ENCODE assay signal across 17 cellular contexts in genomic region chr4:93670434-93670833, GRCh38.
DNase-seq lines count a peak whose midpoint lies in the region; ATAC-seq, FAIRE-seq and TF ChIP-seq lines count a peak whose summit lies in the region.
"Had no signal": no experiment of that assay in that cellular context is flagged by ENCODE, and none has a peak within 500 bp of the region (broad histone marks: within the 10 kb centered on the region; RNA-seq: fewer than 3 reads in every experiment).

No MANE protein-coding gene starts in this region.

- H3T11ph ChIP-seq in H9 (ENCODE audit: low read length): no peak overlapping the region

- CTCF ChIA-PET in H1 (lab: Charles Lee; ENCODE audit: partially characterized antibody): interaction anchor here (1.3 to 1.4 kb wide), 2 partner anchors 9 to 14 kb away, joined by 3 to 6 read pairs; no protein-coding TSS in a partner anchor

- H3K4me2 ChIP-seq in GM23338: no peak overlapping the region
- H3K4me2 ChIP-seq in H9 (ENCODE audit: insufficient read depth, insufficient read length, low read length): no peak overlapping the region
- H3K4me2 ChIP-seq in H1 (ENCODE audit: insufficient read depth in 1 of 2, low read depth in 2 of 2, low read length in 2 of 2): no peak overlapping the region
- H3K4me2 ChIP-seq: BLaER1 had no signal

- H2BK5ac ChIP-seq in H9 (ENCODE audit: insufficient read length, low read length) (no peak overlapping the region), H1 (ENCODE audit: low read depth, low read length) (no peak overlapping the region)

- no peak overlapping the region for H2BK20ac ChIP-seq in H9 (ENCODE audit: low read depth, low read length, poor library complexity, severe bottlenecking)
- H2BK20ac ChIP-seq in H1 (ENCODE audit: low read length): no peak overlapping the region

- H4K20me1 ChIP-seq in GM23338 (replicated peaks; ENCODE audit: insufficient read depth) (no peaks in the 10 kb centered on the region), H9 (ENCODE audit: control insufficient read depth, insufficient read depth, insufficient read length) (no peaks in the 10 kb centered on the region), H1 (replicated peaks in 1 of 2; ENCODE audit: control insufficient read depth in 1 of 2, insufficient read depth in 2 of 2, low read length in 2 of 2) (no peaks in the 10 kb centered on the region)
- H4K20me1 ChIP-seq: BLaER1 had no signal

- H3K9me2 ChIP-seq in GM23338 (ENCODE audit: insufficient read depth): no peaks in the 10 kb centered on the region

- no peak for FAIRE-seq in H1 (lab: Jason Lieb, UNC)
- FAIRE-seq: G401.6, GM12892 had no signal

- H3K27ac ChIP-seq in GM23338 (ENCODE audit: low read depth): no peak overlapping the region
- H3K27ac ChIP-seq in H9 (ENCODE audit: insufficient read length, low read depth, low read length): no peak overlapping the region
- H3K27ac ChIP-seq in H1 (ENCODE audit: low read depth, low read length): no peak overlapping the region
- no peak overlapping the region for H3K27ac ChIP-seq in Peyer's patch
- H3K27ac ChIP-seq: BLaER1, C4-2B had no signal

- TF ChIP-seq POLR2A in H1 (IDR thresholded peaks at IDR 0.05; ENCODE audit: control extremely low read depth in 1 of 2, low read depth in 2 of 2, low read length in 2 of 2) (no peak), Peyer's patch (IDR thresholded peaks at IDR 0.05) (no peak)

- H3K4me1 Mint-ChIP-seq in GM23338 (no peaks in the 10 kb centered on the region), H9 (no peaks in the 10 kb centered on the region), progenitor cell of endocrine pancreas (ENCODE audit: low read depth) (no peaks in the 10 kb centered on the region), mesothelial cell of epicardium (no peaks in the 10 kb centered on the region)
- H3K4me1 Mint-ChIP-seq: CD4-positive, CD25-positive, alpha-beta regulatory T cell had no signal

- H2BK120ac ChIP-seq in H9 (ENCODE audit: low read depth, low read length, poor library complexity, severe bottlenecking): no peak overlapping the region
- no peak overlapping the region for H2BK120ac ChIP-seq in H1 (replicated peaks; ENCODE audit: low read depth, low read length)

- peak; percentile 79 for ATAC-seq in GM23338
- ATAC-seq: CD8-positive, alpha-beta T cell had no signal

- H3K27me3 Mint-ChIP-seq in GM23338 (ENCODE audit: insufficient read depth, low read depth, poor library complexity): no peaks in the 10 kb centered on the region
- H3K27me3 Mint-ChIP-seq in H9 (ENCODE audit: low read depth): no peaks in the 10 kb centered on the region
- no peaks in the 10 kb centered on the region for H3K27me3 Mint-ChIP-seq in progenitor cell of endocrine pancreas
- H3K27me3 Mint-ChIP-seq in mesothelial cell of epicardium (ENCODE audit: low read depth): no peaks in the 10 kb centered on the region
- H3K27me3 Mint-ChIP-seq: CD4-positive, CD25-positive, alpha-beta regulatory T cell had no signal

- H2AK5ac ChIP-seq in H9 (ENCODE audit: insufficient read length, low read length): no peak overlapping the region
- H2AK5ac ChIP-seq in H1 (ENCODE audit: low read depth, low read length): no peak overlapping the region

- H3K27me3 ChIP-seq in GM23338 (ENCODE audit: insufficient read depth) (no peaks in the 10 kb centered on the region), H9 (ENCODE audit: insufficient read depth, low read length) (no peaks in the 10 kb centered on the region), H1 (replicated peaks in 1 of 4; ENCODE audit: control insufficient read depth in 3 of 4, extremely low read depth in 1 of 4, insufficient read depth in 3 of 4, low read length in 3 of 4) (no peaks in the 10 kb centered on the region), Peyer's patch (no peaks in the 10 kb centered on the region)
- H3K27me3 ChIP-seq: BLaER1 had no signal

- no peak overlapping the region for H3K9ac ChIP-seq in H9 (ENCODE audit: extremely low read depth, insufficient read length, low read length)
- no peak overlapping the region for H3K9ac ChIP-seq in H1 (replicated peaks in 1 of 4; ENCODE audit: extremely low read depth in 1 of 4, low read depth in 3 of 4, low read length in 3 of 4)
- H3K9ac ChIP-seq: BLaER1 had no signal

- no peaks in the 10 kb centered on the region for H3K79me2 ChIP-seq in GM23338 (replicated peaks; ENCODE audit: insufficient read depth)
- no peaks in the 10 kb centered on the region for H3K79me2 ChIP-seq in H9 (ENCODE audit: insufficient read depth, low read length)
- H3K79me2 ChIP-seq in H1 (ENCODE audit: control insufficient read depth in 1 of 2, insufficient read depth in 2 of 2, low read length in 2 of 2): no peaks in the 10 kb centered on the region

- peak; percentile 39 to 45; a peak in 2 of 4 replicates for TF ChIP-seq RAD21 in H1 (IDR thresholded peaks at IDR 0.05 in 1 of 2, conservative IDR thresholded peaks at IDR 0.05 in 1 of 2; ENCODE audit: low read depth in 2 of 2, low read length in 2 of 2)

- H2BK15ac ChIP-seq in H9 (ENCODE audit: low read depth, low read length): no peak overlapping the region
- no peak overlapping the region for H2BK15ac ChIP-seq in H1 (ENCODE audit: low read length)

- no peak overlapping the region for H3K56ac ChIP-seq in H9 (ENCODE audit: insufficient read length, low read depth, low read length)
- no peak overlapping the region for H3K56ac ChIP-seq in H1 (replicated peaks; ENCODE audit: insufficient read length, low read depth, low read length)

- peaks cover 2% of the 10 kb centered on the region; the same call in 2 of the 3 replicates for H3K9me3 Mint-ChIP-seq in GM23338
- no peaks in the 10 kb centered on the region for H3K9me3 Mint-ChIP-seq in H9
- H3K9me3 Mint-ChIP-seq in progenitor cell of endocrine pancreas (ENCODE audit: low read depth): no peaks in the 10 kb centered on the region
- H3K9me3 Mint-ChIP-seq in mesothelial cell of epicardium: no peaks in the 10 kb centered on the region
- H3K9me3 Mint-ChIP-seq: CD8-positive, alpha-beta T cell had no signal

- H3K9me3 ChIP-seq in H9 (ENCODE audit: control insufficient read depth, low read depth, low read length): no peaks in the 10 kb centered on the region
- H3K9me3 ChIP-seq in H1 (ENCODE audit: insufficient read depth in 2 of 2, low read depth in 1 of 2, low read length in 1 of 2): no peaks in the 10 kb centered on the region
- H3K9me3 ChIP-seq in Peyer's patch: no peaks in the 10 kb centered on the region
- H3K9me3 ChIP-seq: BLaER1, Caco-2 had no signal

- H3K36me3 ChIP-seq in GM23338 (ENCODE audit: insufficient read depth): 0 out of 2 replicates have a peak, but pooled peaks cover 5% of the 10 kb centered on the region
- 0 out of 8 replicates have a peak, but pooled peaks cover 0 to under 1% (median 0%) of the 10 kb centered on the region in 4 experiments for H3K36me3 ChIP-seq in H1 (ENCODE audit: control insufficient read depth in 2 of 4, insufficient read depth in 4 of 4, low read length in 3 of 4)
- H3K36me3 ChIP-seq in Peyer's patch: no peaks in the 10 kb centered on the region
- H3K36me3 ChIP-seq: BLaER1 had no signal

- no peak for TF ChIP-seq EP300 in H1 (IDR thresholded peaks at IDR 0.05; ENCODE audit: borderline replicate concordance in 1 of 2, low read depth in 2 of 2, low read length in 2 of 2)

- H4K91ac ChIP-seq in H9 (ENCODE audit: insufficient read length, low read depth, low read length): no peak overlapping the region
- H4K91ac ChIP-seq in H1 (replicated peaks; ENCODE audit: insufficient read length, low read length): no peak overlapping the region

- H3K4me3 ChIP-seq in GM23338 (no peak overlapping the region), H1 (ENCODE audit: extremely low read depth in 1 of 4, insufficient read depth in 2 of 4, low read depth in 3 of 4, low read length in 4 of 4) (no peak overlapping the region), Peyer's patch (no peak overlapping the region)
- H3K4me3 ChIP-seq: BLaER1 had no signal

- H3K27ac Mint-ChIP-seq in GM23338 (no peak overlapping the region), H9 (no peak overlapping the region), progenitor cell of endocrine pancreas (no peak overlapping the region), mesothelial cell of epicardium (no peak overlapping the region)
- H3K27ac Mint-ChIP-seq: CD4-positive, CD25-positive, alpha-beta regulatory T cell; CD8-positive, alpha-beta T cell had no signal

- H4K5ac ChIP-seq in H9 (ENCODE audit: insufficient read length, low read depth, low read length): no peak overlapping the region
- no peak overlapping the region for H4K5ac ChIP-seq in H1 (ENCODE audit: insufficient read length, low read depth, low read length)

- H3K4ac ChIP-seq in H9 (ENCODE audit: low read depth, low read length) (no peak overlapping the region), H1 (replicated peaks; ENCODE audit: insufficient read length, low read depth, low read length) (no peak overlapping the region)

- H2BK12ac ChIP-seq in H9 (ENCODE audit: insufficient read length, low read depth, low read length) (no peak overlapping the region), H1 (ENCODE audit: low read depth, low read length) (no peak overlapping the region)

- DNase-seq in GM23338 (ENCODE audit: low spot score): peak; percentile 32
- DNase-seq in H9: no peak
- DNase-seq in H1 (ENCODE audit: low read depth in 1 of 2, low spot score in 2 of 2): no peak
- no peak for DNase-seq in progenitor cell of endocrine pancreas (ENCODE audit: low spot score, unreplicated experiment)
- DNase-seq in superior temporal gyrus (ENCODE audit: extremely low spot score): no peak
- DNase-seq in Peyer's patch: no peak
- DNase-seq in mesothelial cell of epicardium (ENCODE audit: low spot score in 2 of 2, unreplicated experiment in 2 of 2): no peak
- DNase-seq: Caco-2; CD4-positive, CD25-positive, alpha-beta regulatory T cell; CD8-positive, alpha-beta T cell; DMS153; DND-41; HCEC 1CT had no signal

- no peak overlapping the region for H3K4me3 Mint-ChIP-seq in GM23338
- no peak overlapping the region for H3K4me3 Mint-ChIP-seq in H9
- no peak overlapping the region for H3K4me3 Mint-ChIP-seq in progenitor cell of endocrine pancreas (ENCODE audit: low read depth)
- no peak overlapping the region for H3K4me3 Mint-ChIP-seq in mesothelial cell of epicardium
- H3K4me3 Mint-ChIP-seq: CD4-positive, CD25-positive, alpha-beta regulatory T cell; CD8-positive, alpha-beta T cell had no signal

- H3K4me1 ChIP-seq in GM23338 (ENCODE audit: insufficient read depth): no peaks in the 10 kb centered on the region
- H3K4me1 ChIP-seq in H9 (ENCODE audit: insufficient read depth, low read length): no peaks in the 10 kb centered on the region
- no peaks in the 10 kb centered on the region for H3K4me1 ChIP-seq in H1 (replicated peaks in 1 of 4; ENCODE audit: control insufficient read depth in 3 of 4, insufficient read depth in 4 of 4, low read length in 3 of 4)
- H3K4me1 ChIP-seq in Peyer's patch: no peaks in the 10 kb centered on the region
- H3K4me1 ChIP-seq: BLaER1, Caco-2 had no signal

- no CpG with 5 or more reads among the region's 2 CpGs for WGBS in H9 (ENCODE audit: extremely low coverage, insufficient read length, low lambda C conversion rate)
- 88% methylated on average over 2 of the region's 2 CpGs; no CpG with 5 or more reads in 1 of the 2 experiments for WGBS in H1 (ENCODE audit: extremely low coverage in 1 of 2, insufficient coverage in 1 of 2, insufficient read length in 1 of 2, insufficient replicate concordance in 2 of 2, low coverage in 1 of 2, low lambda C conversion rate in 2 of 2, missing lambda C conversion rate in 1 of 2), 2 experiments

- H3K23ac ChIP-seq in H9 (ENCODE audit: insufficient read length, low read depth, low read length) (no peak overlapping the region), H1 (ENCODE audit: insufficient read length) (no peak overlapping the region)

- H2AFZ ChIP-seq in GM23338: no peak overlapping the region
- no peak overlapping the region for H2AFZ ChIP-seq in H9 (ENCODE audit: low read length)
- H2AFZ ChIP-seq in H1 (ENCODE audit: low read length): no peak overlapping the region

- H3K14ac ChIP-seq in H9 (ENCODE audit: insufficient read depth, low read length) (no peak overlapping the region), H1 (ENCODE audit: insufficient read length) (no peak overlapping the region)

- no peaks in the 10 kb centered on the region for H3F3A ChIP-seq in GM23338 (replicated peaks; ENCODE audit: low read depth)

- H3K18ac ChIP-seq in H9 (ENCODE audit: insufficient read length, low read depth, low read length): no peak overlapping the region
- H3K18ac ChIP-seq in H1 (ENCODE audit: extremely low read depth, low read length): no peak overlapping the region

- POLR2A ChIA-PET in H1 (lab: Charles Lee; ENCODE audit: partially characterized antibody): no interaction called here

- TF ChIP-seq CTCF in GM23338 (conservative IDR thresholded peaks at IDR 0.05; ENCODE audit: low read depth in 2 of 2) (peak; percentile 38 to 51; a peak in 3 of 4 replicates), H9 (conservative IDR thresholded peaks at IDR 0.05) (peak; percentile 52), H1 (IDR thresholded peaks at IDR 0.05; ENCODE audit: control extremely low read depth in 1 of 3, insufficient read depth in 1 of 3, low read depth in 1 of 3, low read length in 3 of 3) (peak in 1 of 3 experiments; percentile 48; a peak in 2 of 4 replicates), progenitor cell of endocrine pancreas (IDR thresholded peaks at IDR 0.05; ENCODE audit: unreplicated experiment) (peak; percentile 16), Peyer's patch (IDR thresholded peaks at IDR 0.05) (no peak), mesothelial cell of epicardium (IDR thresholded peaks at IDR 0.05; ENCODE audit: unreplicated experiment) (no peak)

- H3K79me1 ChIP-seq in H9 (ENCODE audit: insufficient read depth, low read depth, low read length, poor library complexity, severe bottlenecking) (no peaks in the 10 kb centered on the region), H1 (ENCODE audit: low read depth, low read length) (no peaks in the 10 kb centered on the region)

- H4K8ac ChIP-seq in H9 (replicated peaks; ENCODE audit: insufficient read length, low read depth, low read length) (no peak overlapping the region), H1 (ENCODE audit: extremely low read depth, insufficient read depth, low read length) (no peak overlapping the region)

- H3K23me2 ChIP-seq in H9 (ENCODE audit: insufficient read length, low read depth, low read length, poor library complexity, severe bottlenecking) (no peaks in the 10 kb centered on the region), H1 (ENCODE audit: low read depth, low read length) (no peaks in the 10 kb centered on the region)

- H3K36me3 Mint-ChIP-seq in GM23338 (ENCODE audit: low read depth): peaks cover 2% of the 10 kb centered on the region; the same call in 2 of the 3 replicates
- no peaks in the 10 kb centered on the region for H3K36me3 Mint-ChIP-seq in H9 (ENCODE audit: insufficient read depth in 1 of 3, low read depth in 3 of 3)
- no peaks in the 10 kb centered on the region for H3K36me3 Mint-ChIP-seq in progenitor cell of endocrine pancreas (ENCODE audit: insufficient read depth)
- no peaks in the 10 kb centered on the region for H3K36me3 Mint-ChIP-seq in mesothelial cell of epicardium
- H3K36me3 Mint-ChIP-seq: CD4-positive, CD25-positive, alpha-beta regulatory T cell; CD8-positive, alpha-beta T cell had no signal

Comparison
In these comparisons a context has a peak if more than half of its experiments do, and no peak if none do; other contexts are left out.
1. CTCF ChIP-seq: peak in GM23338 (2 of 2), H9 (single experiment) and progenitor cell of endocrine pancreas (single experiment); none in Peyer's patch (0 of 6) and mesothelial cell of epicardium (single experiment).